15 cellular contexts compared by ENCODE assay signal in genomic region chr2:54047658-54048057, GRCh38.
DNase-seq lines count a peak whose midpoint lies in the region; ATAC-seq lines count a peak whose summit lies in the region.
"Had no signal": no experiment of that assay in that cellular context is flagged by ENCODE, and none has a peak within 500 bp of the region (broad histone marks: within the 10 kb centered on the region; RNA-seq: fewer than 3 reads in every experiment).

No MANE protein-coding gene starts in this region.

- H3K9me3 Mint-ChIP-seq in activated naive CD8-positive, alpha-beta T cell treated with anti-CD3 and anti-CD28 coated beads, Interleukin-2, amount 50 U/mL, for 24 hours, result peaks cover 7% of the 10 kb centered on the region
- H3K9me3 Mint-ChIP-seq in activated naive CD8-positive, alpha-beta T cell treated with anti-CD3 and anti-CD28 coated beads for 36 hours, result peaks cover 4% of the 10 kb centered on the region
- peaks cover 4% of the 10 kb centered on the region for H3K9me3 Mint-ChIP-seq in activated T-helper 17 cell treated with anti-CD3 and anti-CD28 coated beads, Interleukin-2, amount 50 U/mL, for 72 hours
- H3K9me3 Mint-ChIP-seq in natural killer cell treated with Interleukin-12 subunit alpha and Interleukin-12 subunit beta and Interleukin-15 and Interleukin-18, amount 100 ng/mL, for 72 hours, result peaks cover 4% of the 10 kb centered on the region

- no peaks in the 10 kb centered on the region for H3K27me3 Mint-ChIP-seq in activated naive CD8-positive, alpha-beta T cell treated with anti-CD3 and anti-CD28 coated beads, Interleukin-2, amount 50 U/mL, for 24 hours
- no peaks in the 10 kb centered on the region for H3K27me3 Mint-ChIP-seq in activated naive CD8-positive, alpha-beta T cell treated with anti-CD3 and anti-CD28 coated beads for 36 hours
- no peaks in the 10 kb centered on the region for H3K27me3 Mint-ChIP-seq in activated T-helper 17 cell treated with anti-CD3 and anti-CD28 coated beads, Interleukin-2, amount 50 U/mL, for 72 hours
- no peaks in the 10 kb centered on the region for H3K27me3 Mint-ChIP-seq in natural killer cell treated with Interleukin-12 subunit alpha and Interleukin-12 subunit beta and Interleukin-15 and Interleukin-18, amount 100 ng/mL, for 72 hours
- H3K27me3 Mint-ChIP-seq: CD4-positive, alpha-beta T cell had no signal

- no peak for ATAC-seq in activated naive CD8-positive, alpha-beta T cell treated with anti-CD3 and anti-CD28 coated beads, Interleukin-2, amount 50 U/mL, for 24 hours
- ATAC-seq in activated T-helper 17 cell treated with anti-CD3 and anti-CD28 coated beads, Interleukin-2, amount 50 U/mL, for 72 hours (replicated peaks), result no peak
- ATAC-seq in natural killer cell treated with Interleukin-12 subunit alpha and Interleukin-12 subunit beta and Interleukin-15 and Interleukin-18, amount 100 ng/mL, for 72 hours, result no peak

- peaks cover 40% of the 10 kb centered on the region for H3K4me1 Mint-ChIP-seq in activated naive CD8-positive, alpha-beta T cell treated with anti-CD3 and anti-CD28 coated beads, Interleukin-2, amount 50 U/mL, for 24 hours
- peaks cover 15% of the 10 kb centered on the region for H3K4me1 Mint-ChIP-seq in activated naive CD8-positive, alpha-beta T cell treated with anti-CD3 and anti-CD28 coated beads for 36 hours
- no peaks in the 10 kb centered on the region for H3K4me1 Mint-ChIP-seq in activated T-helper 17 cell treated with anti-CD3 and anti-CD28 coated beads, Interleukin-2, amount 50 U/mL, for 72 hours
- peaks cover 20 to 26% of the 10 kb centered on the region in 2 donors for H3K4me1 Mint-ChIP-seq in natural killer cell treated with Interleukin-12 subunit alpha and Interleukin-12 subunit beta and Interleukin-15 and Interleukin-18, amount 100 ng/mL, for 72 hours (ENCODE audit: low read depth in 2 of 2)

- peaks cover 12% of the 10 kb centered on the region for H3K36me3 Mint-ChIP-seq in activated naive CD8-positive, alpha-beta T cell treated with anti-CD3 and anti-CD28 coated beads, Interleukin-2, amount 50 U/mL, for 24 hours (ENCODE audit: low read depth)
- peaks cover 17% of the 10 kb centered on the region for H3K36me3 Mint-ChIP-seq in activated naive CD8-positive, alpha-beta T cell treated with anti-CD3 and anti-CD28 coated beads for 36 hours
- peaks cover 6% of the 10 kb centered on the region for H3K36me3 Mint-ChIP-seq in activated T-helper 17 cell treated with anti-CD3 and anti-CD28 coated beads, Interleukin-2, amount 50 U/mL, for 72 hours (ENCODE audit: low read depth)
- H3K36me3 Mint-ChIP-seq in natural killer cell treated with Interleukin-12 subunit alpha and Interleukin-12 subunit beta and Interleukin-15 and Interleukin-18, amount 100 ng/mL, for 72 hours, result peaks cover 6% of the 10 kb centered on the region

- H3K27ac Mint-ChIP-seq in activated naive CD8-positive, alpha-beta T cell treated with anti-CD3 and anti-CD28 coated beads, Interleukin-2, amount 50 U/mL, for 24 hours, result peak overlapping the region; percentile 65
- H3K27ac Mint-ChIP-seq in activated naive CD8-positive, alpha-beta T cell treated with anti-CD3 and anti-CD28 coated beads for 36 hours, result no peak overlapping the region
- no peak overlapping the region for H3K27ac Mint-ChIP-seq in activated T-helper 17 cell treated with anti-CD3 and anti-CD28 coated beads, Interleukin-2, amount 50 U/mL, for 72 hours
- peak overlapping the region; percentile 61 to 71 for H3K27ac Mint-ChIP-seq in natural killer cell treated with Interleukin-12 subunit alpha and Interleukin-12 subunit beta and Interleukin-15 and Interleukin-18, amount 100 ng/mL, for 72 hours
- H3K27ac Mint-ChIP-seq: CD4-positive, alpha-beta T cell; H9 had no signal

- H3K4me3 Mint-ChIP-seq in activated naive CD8-positive, alpha-beta T cell treated with anti-CD3 and anti-CD28 coated beads, Interleukin-2, amount 50 U/mL, for 24 hours, result no peak overlapping the region
- H3K4me3 Mint-ChIP-seq in activated naive CD8-positive, alpha-beta T cell treated with anti-CD3 and anti-CD28 coated beads for 36 hours, result no peak overlapping the region
- H3K4me3 Mint-ChIP-seq in activated T-helper 17 cell treated with anti-CD3 and anti-CD28 coated beads, Interleukin-2, amount 50 U/mL, for 72 hours, result peak overlapping the region; percentile 7
- peak overlapping the region; percentile 49 for H3K4me3 Mint-ChIP-seq in natural killer cell treated with Interleukin-12 subunit alpha and Interleukin-12 subunit beta and Interleukin-15 and Interleukin-18, amount 100 ng/mL, for 72 hours
- H3K4me3 Mint-ChIP-seq: CD4-positive, alpha-beta T cell; H9 had no signal

- peak overlapping the region; percentile 48 for H3K27ac ChIP-seq in caudate nucleus (ENCODE audit: low read depth, low read length)
- H3K27ac ChIP-seq: 22Rv1, A549, C4-2B had no signal

- no peak for DNase-seq in activated naive CD8-positive, alpha-beta T cell treated with anti-CD3 and anti-CD28 coated beads, Interleukin-2, amount 50 U/mL, for 24 hours
- DNase-seq in activated naive CD8-positive, alpha-beta T cell treated with anti-CD3 and anti-CD28 coated beads for 36 hours, result no peak
- DNase-seq in caudate nucleus (lab: John Stamatoyannopoulos, UW) (no peak), NCI-H146 (lab: John Stamatoyannopoulos, UW) (no peak), NCI-H146 treated with DMSO at 0.1 percent for 48 hours (lab: John Stamatoyannopoulos, UW; ENCODE audit: unreplicated experiment) (no peak), NCI-H1105 treated with DMSO at 0.1 percent for 48 hours (lab: John Stamatoyannopoulos, UW) (no peak)
- no peak for DNase-seq in natural killer cell treated with Interleukin-12 subunit alpha and Interleukin-12 subunit beta and Interleukin-15 and Interleukin-18, amount 100 ng/mL, for 72 hours (ENCODE audit: low spot score)
- DNase-seq: AML-193; Caco-2; CD4-positive, alpha-beta T cell; H9 had no signal

Comparison
In these comparisons a context has a peak if more than half of its experiments do, and no peak if none do; other contexts are left out.
1. H3K27ac Mint-ChIP-seq: peak in activated naive CD8-positive, alpha-beta T cell treated with anti-CD3 and anti-CD28 coated beads, Interleukin-2, amount 50 U/mL, for 24 hours (single experiment) and natural killer cell treated with Interleukin-12 subunit alpha and Interleukin-12 subunit beta and Interleukin-15 and Interleukin-18, amount 100 ng/mL, for 72 hours (2 of 2); none in activated naive CD8-positive, alpha-beta T cell treated with anti-CD3 and anti-CD28 coated beads for 36 hours (single experiment) and activated T-helper 17 cell treated with anti-CD3 and anti-CD28 coated beads, Interleukin-2, amount 50 U/mL, for 72 hours (single experiment).
2. H3K4me3 Mint-ChIP-seq: peak in activated T-helper 17 cell treated with anti-CD3 and anti-CD28 coated beads, Interleukin-2, amount 50 U/mL, for 72 hours (single experiment) and natural killer cell treated with Interleukin-12 subunit alpha and Interleukin-12 subunit beta and Interleukin-15 and Interleukin-18, amount 100 ng/mL, for 72 hours (single experiment); none in activated naive CD8-positive, alpha-beta T cell treated with anti-CD3 and anti-CD28 coated beads, Interleukin-2, amount 50 U/mL, for 24 hours (single experiment) and activated naive CD8-positive, alpha-beta T cell treated with anti-CD3 and anti-CD28 coated beads for 36 hours (single experiment).